8 cellular contexts compared by ENCODE assay signal in genomic region chr2:70190086-70190412, GRCh38. TPM values are rescaled to one million over a fixed set of nuclear protein-coding genes. Genes with fewer than 3 reads are reported as not detected.
DNase-seq lines count a peak whose midpoint lies in the region; ATAC-seq and TF ChIP-seq lines count a peak whose summit lies in the region.

No MANE protein-coding gene starts in this region.

- CTCF ChIA-PET in AG04449 (lab: Yijun Ruan, JAX), result interaction anchor here (1.1 to 1.9 kb wide), 3 partner anchors 57 to 278 kb away, joined by 3 to 6 read pairs (median 5); no protein-coding TSS in a partner anchor

- POLR2A ChIA-PET in AG04449 (lab: Yijun Ruan, JAX), result interaction anchor here (0.6 to 2.1 kb wide), 5 partner anchors 8 to 275 kb away, joined by 3 to 16 read pairs (median 4); partner anchors contain the start of genes MXD1 and TIA1

- intact Hi-C loops in lower lobe of right lung (cut with DNase I), result no loop called here
- intact Hi-C loops in stomach (cut with DNase I; ENCODE audit: low total_unique reads), result no loop called here

- TF ChIP-seq CTCF in AG04449 (IDR thresholded peaks at IDR 0.05; ENCODE audit: insufficient read depth, low read length, missing control alignments), result no peak
- no peak for TF ChIP-seq CTCF in lower lobe of right lung (IDR thresholded peaks at IDR 0.05)
- TF ChIP-seq CTCF in stomach (IDR thresholded peaks at IDR 0.05), result no peak

- TF ChIP-seq EP300 in stomach (IDR thresholded peaks at IDR 0.05), result no peak

- H3K4me1 ChIP-seq in SJCRH30 (no peaks in the 10 kb centered on the region), lower lobe of right lung (peaks cover 9% of the 10 kb centered on the region), stomach (peaks cover 7 to 21% (median 11%) of the 10 kb centered on the region in 4 donors)

- WGBS in stomach, 5 donors, result 2 to 3% (median 2%) methylated on average over 8 of the region's 8 CpGs

- H3K4me3 ChIP-seq in AG04449 (ENCODE audit: low read depth, low read length), result peak overlapping the region; percentile 69
- H3K4me3 ChIP-seq in SJCRH30, result peak overlapping the region; percentile 78
- peak overlapping the region; percentile 90 for H3K4me3 ChIP-seq in lower lobe of right lung
- H3K4me3 ChIP-seq in stomach, result peak overlapping the region; percentile 54 to 76 (median 63)

- TF ChIP-seq POLR2A in stomach (IDR thresholded peaks at IDR 0.05), result no peak

- peak; percentile 33 for ATAC-seq in GM18511 (IDR thresholded peaks at IDR 0.05; ENCODE audit: unreplicated experiment)
- peak; percentile 14 for ATAC-seq in HG03039 (IDR thresholded peaks at IDR 0.05; ENCODE audit: unreplicated experiment)
- peak; percentile 2 to 17 for ATAC-seq in lower lobe of right lung

- peak overlapping the region; percentile 85 for H3K27ac ChIP-seq in SJCRH30
- H3K27ac ChIP-seq in lower lobe of right lung, result peak overlapping the region; percentile 95
- H3K27ac ChIP-seq in stomach, result peak overlapping the region; percentile 63 to 98 (median 97)

- no peaks in the 10 kb centered on the region for H3K27me3 ChIP-seq in SJCRH30
- H3K27me3 ChIP-seq in lower lobe of right lung (ENCODE audit: low read depth), result no peaks in the 10 kb centered on the region
- no peaks in the 10 kb centered on the region for H3K27me3 ChIP-seq in stomach

- no peaks in the 10 kb centered on the region; the same call in 1 of the 2 replicates for H3K36me3 ChIP-seq in SJCRH30
- no peaks in the 10 kb centered on the region for H3K36me3 ChIP-seq in lower lobe of right lung
- no peaks in the 10 kb centered on the region for H3K36me3 ChIP-seq in stomach

- DNase-seq in AG04449 (ENCODE audit: low read depth, low spot score) (no peak), SJCRH30 (peak; percentile 35 to 66), cerebellum (ENCODE audit: low spot score) (peak; percentile 42), lower lobe of right lung (no peak), stomach (no peak), NOMO-1 treated with DMSO at 0.1 percent for 48 hours (lab: John Stamatoyannopoulos, UW; ENCODE audit: unreplicated experiment) (no peak)

- H3K9me3 ChIP-seq in SJCRH30 (replicated peaks) (no peaks in the 10 kb centered on the region), lower lobe of right lung (no peaks in the 10 kb centered on the region), stomach (no peaks in the 10 kb centered on the region)

RNA-seq across cellular contexts. Expression of gene C2orf42, which starts 0.8 kb away (rescaled TPM):
- total RNA-seq in SJCRH30 (2014; rRNA removed; shearing (Covaris generic)), result 16.2 and 16.7 TPM in 2 replicates
- total RNA-seq in cerebellum, result 20.4 TPM
- total RNA-seq in lower lobe of right lung, result 18.0 TPM
- total RNA-seq in stomach, result 10 to 100 TPM in 3 of 5 donors, 1 to 10 TPM in 2; 2.6 to 23.2 (median 11.7) TPM
- 1 to 10 TPM; 3.9 to 6.3 (median 4.3) TPM for polyA plus RNA-seq in stomach

RNA-seq across cellular contexts. Expression of gene TIA1, which starts 58.4 kb away (rescaled TPM):
- 148 and 189 TPM in 2 replicates for total RNA-seq in SJCRH30 (2014; rRNA removed; shearing (Covaris generic))
- total RNA-seq in cerebellum (432 TPM), lower lobe of right lung (118 TPM), stomach (100 to 1,000 TPM in 4 of 5 donors, 10 to 100 TPM in 1; 99.9 to 261 (median 205) TPM)
- 10 to 100 TPM in 2 of 3 donors, 1 to 10 TPM in 1; 7.0 to 56.4 (median 10.9) TPM for polyA plus RNA-seq in stomach

Comparison
In these comparisons a context has a peak if more than half of its experiments do, and no peak if none do; other contexts are left out.
1. DNase-seq: peak in SJCRH30 (2 of 2) and cerebellum (single experiment); none in AG04449 (single experiment), lower lobe of right lung (single experiment), stomach (single experiment) and NOMO-1 treated with DMSO at 0.1 percent for 48 hours (single experiment).
2. Peak in every context shown above with its lines, with median percentiles within 50 percentile points of each other: H3K4me3 ChIP-seq, ATAC-seq and H3K27ac ChIP-seq.